Comparison of ENCODE assay signal across 8 cellular contexts in genomic region chr4:40840985-40841571, GRCh38.
DNase-seq lines count a peak whose midpoint lies in the region; ATAC-seq and TF ChIP-seq lines count a peak whose summit lies in the region.

No MANE protein-coding gene starts in this region.

- H3K36me3 ChIP-seq in SJSA1 (no peaks in the 10 kb centered on the region), cardiac muscle cell (no peaks in the 10 kb centered on the region), prostate gland (no peaks in the 10 kb centered on the region), uterus (no peaks in the 10 kb centered on the region)

- H3K4me1 ChIP-seq in SJSA1 (replicated peaks) (no peaks in the 10 kb centered on the region), cardiac muscle cell (ENCODE audit: low read depth) (no peaks in the 10 kb centered on the region), prostate gland (replicated peaks) (no peaks in the 10 kb centered on the region), uterus (no peaks in the 10 kb centered on the region)

- BruUV-seq in Calu3 (replicated peaks; lab: Mats Ljungman, UMichigan): no TSS peak

- no peak overlapping the region for H3K27ac Mint-ChIP-seq in Calu3 (ENCODE audit: unreplicated experiment)
- no peak overlapping the region for H3K27ac Mint-ChIP-seq in activated naive CD4-positive, alpha-beta T cell treated with anti-CD3 and anti-CD28 coated beads, Interleukin-2, amount 10 ng/mL, durations not matched to agents 7 days and 5 days

- H3K4me3 ChIP-seq in LNCaP clone FGC (ENCODE audit: low read depth, low read length) (no peak overlapping the region), SJSA1 (no peak overlapping the region), cardiac muscle cell (no peak overlapping the region), prostate gland (no peak overlapping the region), uterus (no peak overlapping the region)

- H3K27me3 Mint-ChIP-seq in Calu3 (ENCODE audit: unreplicated experiment): no peaks in the 10 kb centered on the region
- H3K27me3 Mint-ChIP-seq in activated naive CD4-positive, alpha-beta T cell treated with anti-CD3 and anti-CD28 coated beads, Interleukin-2, amount 10 ng/mL, durations not matched to agents 7 days and 5 days: peaks cover 11% of the 10 kb centered on the region

- peak; percentile 66 for ATAC-seq in GM21786 (IDR thresholded peaks at IDR 0.05; ENCODE audit: unreplicated experiment)

- no peak overlapping the region for H3K27ac ChIP-seq in SJSA1
- H3K27ac ChIP-seq in cardiac muscle cell: no peak overlapping the region
- no peak overlapping the region for H3K27ac ChIP-seq in prostate gland
- H3K27ac ChIP-seq in uterus: no peak overlapping the region

- WGBS in prostate gland: 85% methylated on average over 7 of the region's 7 CpGs

- no peaks in the 10 kb centered on the region for H3K9me3 Mint-ChIP-seq in Calu3 (ENCODE audit: low read depth, unreplicated experiment)
- H3K9me3 Mint-ChIP-seq in activated naive CD4-positive, alpha-beta T cell treated with anti-CD3 and anti-CD28 coated beads, Interleukin-2, amount 10 ng/mL, durations not matched to agents 7 days and 5 days: no peaks in the 10 kb centered on the region

- intact Hi-C loops in Calu3 (cut with micrococcal nuclease; ENCODE audit: unreplicated experiment) (loop anchor here (5.0 kb wide), 1 partner anchor 104 kb away; no protein-coding TSS in a partner anchor), prostate gland (cut with DNase I) (no loop called here), uterus (cut with DNase I; ENCODE audit: low total_unique reads) (no loop called here)

- H3K9me3 ChIP-seq in SJSA1 (replicated peaks): no peaks in the 10 kb centered on the region
- no peaks in the 10 kb centered on the region for H3K9me3 ChIP-seq in cardiac muscle cell (ENCODE audit: low read depth)
- H3K9me3 ChIP-seq in prostate gland: no peaks in the 10 kb centered on the region
- no peaks in the 10 kb centered on the region for H3K9me3 ChIP-seq in uterus

- H3K27me3 ChIP-seq in SJSA1 (replicated peaks): no peaks in the 10 kb centered on the region
- H3K27me3 ChIP-seq in cardiac muscle cell: no peaks in the 10 kb centered on the region
- no peaks in the 10 kb centered on the region for H3K27me3 ChIP-seq in prostate gland (replicated peaks; ENCODE audit: insufficient read depth)
- no peaks in the 10 kb centered on the region for H3K27me3 ChIP-seq in uterus

- peak; percentile 65 for TF ChIP-seq CTCF in Calu3 (IDR thresholded peaks at IDR 0.05; ENCODE audit: unreplicated experiment)
- peak; percentile 65 for TF ChIP-seq CTCF in LNCaP clone FGC (IDR thresholded peaks at IDR 0.05; ENCODE audit: control insufficient read depth, extremely low read depth, insufficient read depth)
- TF ChIP-seq CTCF in cardiac muscle cell (IDR thresholded peaks at IDR 0.05; ENCODE audit: low read depth, low read length): peak; percentile 77
- TF ChIP-seq CTCF in prostate gland (IDR thresholded peaks at IDR 0.05): peak in 3 of 4 experiments; percentile 37 to 52 (median 45)
- TF ChIP-seq CTCF in uterus (IDR thresholded peaks at IDR 0.05): peak in 2 of 4 experiments; percentile 30 to 33

- CTCF ChIA-PET in Calu3 (lab: Charles Lee): interaction anchor here (0.6 to 1.0 kb wide), 6 partner anchors 9 to 68 kb away, joined by 3 to 11 read pairs (median 3); no protein-coding TSS in a partner anchor
- CTCF ChIA-PET in activated naive CD4-positive, alpha-beta T cell treated with anti-CD3 and anti-CD28 coated beads, Interleukin-2, amount 10 ng/mL, durations not matched to agents 7 days and 5 days (lab: Charles Lee): interaction anchor here (0.6 to 7.1 kb wide), 29 partner anchors 8 to 1178 kb away, joined by 3 to 117 read pairs (median 4); no protein-coding TSS in a partner anchor

- peaks cover 8% of the 10 kb centered on the region for H3K4me1 Mint-ChIP-seq in Calu3 (ENCODE audit: low read depth, unreplicated experiment)
- H3K4me1 Mint-ChIP-seq in activated naive CD4-positive, alpha-beta T cell treated with anti-CD3 and anti-CD28 coated beads, Interleukin-2, amount 10 ng/mL, durations not matched to agents 7 days and 5 days: no peaks in the 10 kb centered on the region

- TF ChIP-seq POLR2A in prostate gland (IDR thresholded peaks at IDR 0.05) (no peak), uterus (IDR thresholded peaks at IDR 0.05) (no peak)

- H3K36me3 Mint-ChIP-seq in Calu3 (ENCODE audit: insufficient read depth, unreplicated experiment): no peaks in the 10 kb centered on the region
- no peaks in the 10 kb centered on the region for H3K36me3 Mint-ChIP-seq in activated naive CD4-positive, alpha-beta T cell treated with anti-CD3 and anti-CD28 coated beads, Interleukin-2, amount 10 ng/mL, durations not matched to agents 7 days and 5 days

- DNase-seq in Calu3 (peak; percentile 72), LNCaP clone FGC (ENCODE audit: low read depth) (no peak), SJSA1 (ENCODE audit: low read depth in 1 of 2, low spot score in 2 of 2) (peak; percentile 45 to 70), cardiac muscle cell (ENCODE audit: low read depth in 1 of 2, low spot score in 1 of 2) (peak; percentile 76 to 79), prostate gland (ENCODE audit: low spot score) (peak; percentile 48), uterus (peak; percentile 29 to 37)
- peak; percentile 85 for DNase-seq in activated naive CD4-positive, alpha-beta T cell treated with anti-CD3 and anti-CD28 coated beads, Interleukin-2, amount 10 ng/mL, durations not matched to agents 7 days and 5 days

- H3K4me3 Mint-ChIP-seq in Calu3 (ENCODE audit: low read depth, unreplicated experiment): no peak overlapping the region
- no peak overlapping the region for H3K4me3 Mint-ChIP-seq in activated naive CD4-positive, alpha-beta T cell treated with anti-CD3 and anti-CD28 coated beads, Interleukin-2, amount 10 ng/mL, durations not matched to agents 7 days and 5 days
